9 cellular contexts compared by ENCODE assay signal in genomic region chr19:19539738-19540703, GRCh38. TPM values are rescaled to one million over a fixed set of nuclear protein-coding genes. Genes with fewer than 3 reads are reported as not detected.
DNase-seq lines count a peak whose midpoint lies in the region; ATAC-seq and TF ChIP-seq lines count a peak whose summit lies in the region.
"Had no signal": no experiment of that assay in that cellular context is flagged by ENCODE, and none has a peak within 500 bp of the region (broad histone marks: within the 10 kb centered on the region; RNA-seq: fewer than 3 reads in every experiment).

No MANE protein-coding gene starts in this region.

- intact Hi-C loops in activated CD8-positive, alpha-beta T cell treated with anti-CD3 and anti-CD28 coated beads for 36 hours (cut with micrococcal nuclease): no loop called here

- no peaks in the 10 kb centered on the region for H3K27me3 ChIP-seq in endodermal cell (ENCODE audit: control insufficient read depth, insufficient read depth, low read length, poor library complexity, severe bottlenecking)
- peaks cover 3 to 48% (median 31%) of the 10 kb centered on the region in 4 donors for H3K27me3 ChIP-seq in upper lobe of left lung

- TF ChIP-seq EP300 in upper lobe of left lung (IDR thresholded peaks at IDR 0.05): no peak

- no peaks in the 10 kb centered on the region for H3K4me1 ChIP-seq in endodermal cell (ENCODE audit: control insufficient read depth, insufficient read depth, low read length)
- peaks cover 19 to 40% (median 30%) of the 10 kb centered on the region in 4 donors for H3K4me1 ChIP-seq in upper lobe of left lung

- H3K9me3 Mint-ChIP-seq in activated CD8-positive, alpha-beta T cell treated with anti-CD3 and anti-CD28 coated beads for 36 hours: no peaks in the 10 kb centered on the region
- H3K9me3 Mint-ChIP-seq in endodermal cell: no peaks in the 10 kb centered on the region

- TF ChIP-seq POLR2A in upper lobe of left lung (IDR thresholded peaks at IDR 0.05): no peak

- no peak overlapping the region for H3K27ac ChIP-seq in endodermal cell (ENCODE audit: low read depth, low read length)
- no peak overlapping the region for H3K27ac ChIP-seq in upper lobe of left lung

- H3K27me3 Mint-ChIP-seq in activated CD8-positive, alpha-beta T cell treated with anti-CD3 and anti-CD28 coated beads for 36 hours: peaks cover 6% of the 10 kb centered on the region
- H3K27me3 Mint-ChIP-seq in endodermal cell (ENCODE audit: insufficient read depth): peaks cover 55% of the 10 kb centered on the region

- H3K36me3 Mint-ChIP-seq in activated CD8-positive, alpha-beta T cell treated with anti-CD3 and anti-CD28 coated beads for 36 hours (ENCODE audit: low read depth): no peaks in the 10 kb centered on the region
- no peaks in the 10 kb centered on the region for H3K36me3 Mint-ChIP-seq in endodermal cell (ENCODE audit: low read depth)

- POLR2A ChIA-PET in activated CD8-positive, alpha-beta T cell treated with anti-CD3 and anti-CD28 coated beads for 36 hours (lab: Charles Lee): interaction anchor here (0.8 to 1.4 kb wide), 4 partner anchors 12 to 104 kb away, joined by 3 to 6 read pairs (median 4); partner anchors contain the start of genes GMIP, NDUFA13, TSSK6 and YJEFN3

- H3K4me3 ChIP-seq in endodermal cell (ENCODE audit: low read length) (no peak overlapping the region), upper lobe of left lung (peak overlapping the region in 3 of 4 donors; percentile 12 to 34 (median 24))

- CTCF ChIA-PET in activated CD8-positive, alpha-beta T cell treated with anti-CD3 and anti-CD28 coated beads for 36 hours (lab: Charles Lee): interaction anchor here (1.1 to 2.0 kb wide), 4 partner anchors 8 to 104 kb away, joined by 3 to 22 read pairs (median 8); partner anchors contain the start of gene GMIP

- H3K9me3 ChIP-seq in endodermal cell (ENCODE audit: control insufficient read depth, low read length) (no peaks in the 10 kb centered on the region), upper lobe of left lung (no peaks in the 10 kb centered on the region)

- H3K4me1 Mint-ChIP-seq in activated CD8-positive, alpha-beta T cell treated with anti-CD3 and anti-CD28 coated beads for 36 hours (ENCODE audit: low read depth): peaks cover 30% of the 10 kb centered on the region
- H3K4me1 Mint-ChIP-seq in endodermal cell: peaks cover 2% of the 10 kb centered on the region

- H3K9ac ChIP-seq in endodermal cell (ENCODE audit: extremely low read depth, low read length, poor library complexity, severe bottlenecking): no peak overlapping the region

- DNase-seq in HUDEP-2 (lab: John Stamatoyannopoulos, UW; ENCODE audit: unreplicated experiment in 76 of 76) (peak in 75 of 76 experiments; percentile 43 to 100 (median 96)), endodermal cell (peak; percentile 96), omental fat pad (ENCODE audit: low spot score) (peak; percentile 36), upper lobe of left lung (peak; percentile 73 to 94)
- peak; percentile 91 for DNase-seq in activated CD8-positive, alpha-beta T cell treated with anti-CD3 and anti-CD28 coated beads for 36 hours

- no peak for TF ChIP-seq CTCF in activated CD8-positive, alpha-beta T cell treated with anti-CD3 and anti-CD28 coated beads for 36 hours (IDR thresholded peaks at IDR 0.05)
- TF ChIP-seq CTCF in endodermal cell (conservative IDR thresholded peaks at IDR 0.05): no peak
- TF ChIP-seq CTCF in omental fat pad (IDR thresholded peaks at IDR 0.05): no peak
- TF ChIP-seq CTCF in upper lobe of left lung (IDR thresholded peaks at IDR 0.05): no peak

- peak overlapping the region; percentile 69 for H3K4me3 Mint-ChIP-seq in activated CD8-positive, alpha-beta T cell treated with anti-CD3 and anti-CD28 coated beads for 36 hours
- peak overlapping the region; percentile 37 for H3K4me3 Mint-ChIP-seq in endodermal cell

- peak; percentile 59 for ATAC-seq in activated CD8-positive, alpha-beta T cell treated with anti-CD3 and anti-CD28 coated beads for 36 hours
- ATAC-seq in omental fat pad (ENCODE audit: low FRiP score): peak; percentile 26
- ATAC-seq in upper lobe of left lung (ENCODE audit: low FRiP score in 2 of 2): peak in 1 of 2 donors; percentile 46
- no peak for ATAC-seq in HG03097 (IDR thresholded peaks at IDR 0.05; ENCODE audit: low FRiP score, unreplicated experiment)
- ATAC-seq in GM19328 (IDR thresholded peaks at IDR 0.05; ENCODE audit: unreplicated experiment): no peak
- ATAC-seq in HG03025 (IDR thresholded peaks at IDR 0.05; ENCODE audit: low FRiP score, unreplicated experiment): no peak

- peak overlapping the region; percentile 59 for H3K27ac Mint-ChIP-seq in activated CD8-positive, alpha-beta T cell treated with anti-CD3 and anti-CD28 coated beads for 36 hours
- H3K27ac Mint-ChIP-seq in endodermal cell: no peak overlapping the region

- H3K36me3 ChIP-seq in endodermal cell (ENCODE audit: control insufficient read depth, insufficient read depth, low read length) (no peaks in the 10 kb centered on the region), upper lobe of left lung (no peaks in the 10 kb centered on the region)

- 86 to 87% methylated on average over 70 to 89 of the region's 89 CpGs for WGBS in endodermal cell (ENCODE audit: insufficient coverage in 1 of 2, insufficient read length in 1 of 2), 2 experiments
- 30 to 31% methylated on average over 27 to 37 of the region's 89 CpGs for WGBS in upper lobe of left lung, 2 donors

RNA-seq across cellular contexts. Expression of gene CILP2, which starts 2.0 kb away (rescaled TPM):
- under 1 TPM; 0.31 to 0.32 TPM for total RNA-seq in activated CD8-positive, alpha-beta T cell treated with anti-CD3 and anti-CD28 coated beads for 36 hours
- total RNA-seq in endodermal cell (1 to 10 TPM; 3.6 to 9.9 TPM), omental fat pad (1 to 10 TPM in 1 of 4 donors, under 1 TPM in 3; 0.28 to 2.2 (median 0.38) TPM), upper lobe of left lung (under 1 TPM in 2 of 6 donors, not detected in 4; 0.14 to 0.37 TPM)
- 6.4 TPM for polyA plus RNA-seq in endodermal cell (2013, experiment 1 of 2)
- 6.4 TPM for polyA plus RNA-seq in endodermal cell (2013, experiment 2 of 2)
- total RNA-seq: HT1080 had no signal

RNA-seq across cellular contexts. Expression of gene YJEFN3, which starts 11.3 kb away (rescaled TPM):
- total RNA-seq in activated CD8-positive, alpha-beta T cell treated with anti-CD3 and anti-CD28 coated beads for 36 hours: 1 to 10 TPM; 7.4 to 8.1 TPM
- total RNA-seq in endodermal cell (10 to 100 TPM in 1 of 2 donors, 1 to 10 TPM in 1; 7.3 to 12.6 TPM), omental fat pad (1 to 10 TPM in 1 of 4 donors, under 1 TPM in 3; 0.75 to 1.1 (median 0.90) TPM), upper lobe of left lung (1 to 10 TPM in 4 of 6 donors, under 1 TPM in 2; 0.61 to 7.3 (median 4.8) TPM)
- 9.3 TPM for polyA plus RNA-seq in endodermal cell (2013, experiment 1 of 2)
- 7.2 TPM for polyA plus RNA-seq in endodermal cell (2013, experiment 2 of 2)

RNA-seq across cellular contexts. Expression of gene NDUFA13, which starts 24.0 kb away (rescaled TPM):
- 100 to 1,000 TPM; 298 to 310 TPM for total RNA-seq in activated CD8-positive, alpha-beta T cell treated with anti-CD3 and anti-CD28 coated beads for 36 hours
- total RNA-seq in endodermal cell: 100 to 1,000 TPM; 408 to 446 TPM
- 206 TPM for polyA plus RNA-seq in endodermal cell (2013, experiment 1 of 2)
- polyA plus RNA-seq in endodermal cell (2013, experiment 2 of 2): 187 TPM
- 10 to 100 TPM; 57.4 to 97.2 (median 63.9) TPM for total RNA-seq in omental fat pad
- 100 to 1,000 TPM in 3 of 6 donors, 10 to 100 TPM in 3; 24.3 to 305 (median 112) TPM for total RNA-seq in upper lobe of left lung

RNA-seq across cellular contexts. Expression of gene TSSK6, which starts 24.7 kb away (rescaled TPM):
- 1 to 10 TPM; 3.4 to 4.9 TPM for total RNA-seq in activated CD8-positive, alpha-beta T cell treated with anti-CD3 and anti-CD28 coated beads for 36 hours
- total RNA-seq in endodermal cell: 1 to 10 TPM; 2.9 to 5.0 TPM
- 3.5 TPM for polyA plus RNA-seq in endodermal cell (2013, experiment 1 of 2)
- polyA plus RNA-seq in endodermal cell (2013, experiment 2 of 2): 2.5 TPM
- 1 to 10 TPM in 2 of 4 donors, under 1 TPM in 1, not detected in 1; 0.75 to 3.6 (median 1.3) TPM for total RNA-seq in omental fat pad
- total RNA-seq in upper lobe of left lung: 1 to 10 TPM; 1.7 to 7.3 (median 3.1) TPM

Comparison
In these comparisons a context has a peak if more than half of its experiments do, and no peak if none do; other contexts are left out.
1. DNase-seq: peak in every context shown above with its lines; median percentile 96 in HUDEP-2; 96 in endodermal cell; 91 in activated CD8-positive, alpha-beta T cell treated with anti-CD3 and anti-CD28 coated beads for 36 hours; 84 in upper lobe of left lung; 36 in omental fat pad.
2. ATAC-seq: peak in activated CD8-positive, alpha-beta T cell treated with anti-CD3 and anti-CD28 coated beads for 36 hours (single experiment) and omental fat pad (single experiment); none in HG03097 (single experiment), GM19328 (single experiment) and HG03025 (single experiment).